8 cellular contexts compared by ENCODE assay signal in the genomic region with DNA sequence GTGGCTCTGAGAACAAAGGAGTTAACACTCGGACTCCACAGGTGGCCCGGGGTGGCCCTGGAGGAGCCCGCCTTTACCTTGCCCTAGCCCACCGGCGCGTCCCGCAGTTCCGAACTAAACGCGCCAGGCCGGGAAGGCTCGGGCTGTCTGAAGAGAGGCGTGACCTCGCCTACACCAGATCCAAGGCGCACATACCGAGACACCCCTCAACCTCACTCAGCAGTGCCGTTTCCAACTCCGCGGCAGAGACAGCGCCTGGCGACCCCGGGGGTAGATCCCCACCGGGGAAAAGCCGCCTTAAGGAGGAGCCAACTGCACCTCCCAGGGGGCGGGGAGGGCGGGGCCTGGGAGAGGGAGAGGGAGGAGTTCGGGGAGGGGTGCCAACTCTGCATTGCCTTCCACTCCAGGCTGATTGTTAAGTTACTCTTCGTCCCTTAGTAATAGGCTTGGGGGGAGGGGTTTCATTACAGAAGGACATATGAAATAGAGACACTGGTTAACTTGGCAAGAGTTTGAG. TPM values are rescaled to one million over a fixed set of nuclear protein-coding genes. Genes with fewer than 3 reads are reported as not detected.
DNase-seq lines count a peak whose midpoint lies in the region; ATAC-seq and TF ChIP-seq lines count a peak whose summit lies in the region.

A gene (minus strand): TSS at position 272 of the 517 bp plus-strand sequence. CDS start 1,408 bp downstream, outside the sequence.

- peak within 1 kb of the TSS; percentile 99 for H3K4me2 ChIP-seq in BLaER1

- H3K27me3 ChIP-seq in BLaER1: peaks cover 18% of the 10 kb centered on the region

- H3K9me3 ChIP-seq in BLaER1: no peaks in the 10 kb centered on the region

- WGBS in lower leg skin, 2 donors: 0 to 1% methylated on average over 15 to 22 of the region's 28 CpGs

- TF ChIP-seq CTCF in lower leg skin (IDR thresholded peaks at IDR 0.05): no peak

- peaks cover 56% of the 10 kb centered on the region for H3K4me1 ChIP-seq in BLaER1

- intact Hi-C loops in lower leg skin (cut with DNase I; ENCODE audit: low total_unique reads): no loop called here

- DNase-seq in NCI-H526 treated with DMSO at 0.1 percent for 48 hours (lab: John Stamatoyannopoulos, UW) (peak; percentile 87), dermis blood vessel endothelial cell (peak; percentile 93), lower leg skin (ENCODE audit: low spot score in 2 of 2) (peak; percentile 89 to 97)
- DNase-seq in activated CD4-positive, alpha-beta T cell treated with anti-CD3 and anti-CD28 coated beads, Interleukin-2, amount 50 U/mL, for 4 hours: peak; percentile 83 to 85
- DNase-seq in stimulated activated CD4-positive, alpha-beta T cell treated with anti-CD3 and anti-CD28 coated beads, Interleukin-4, amount 100 ng/mL, for 48 hours (ENCODE audit: low read depth in 2 of 2): peak; percentile 81 to 85

- H3K9ac ChIP-seq in BLaER1: peak within 1 kb of the TSS; percentile 93

- H3K27ac ChIP-seq in BLaER1: peak within 1 kb of the TSS; percentile 95

- no peak for TF ChIP-seq POLR2A in lower leg skin (IDR thresholded peaks at IDR 0.05)

- peak; percentile 51 for ATAC-seq in GM19328 (IDR thresholded peaks at IDR 0.05; ENCODE audit: unreplicated experiment)
- peak; percentile 30 for ATAC-seq in HG03469 (IDR thresholded peaks at IDR 0.05; ENCODE audit: unreplicated experiment)

- peaks cover 33% of the 10 kb centered on the region for H4K20me1 ChIP-seq in BLaER1

- H3K4me3 ChIP-seq in BLaER1: peak within 1 kb of the TSS; percentile 84
- H3K4me3 ChIP-seq in lower leg skin (ENCODE audit: low read depth, poor library complexity, severe bottlenecking): peak within 1 kb of the TSS; percentile 92

- peaks cover 15% of the 10 kb centered on the region; the same call in 1 of the 2 replicates for H3K36me3 ChIP-seq in BLaER1

RNA-seq across cellular contexts. Expression of the gene that starts here (rescaled TPM):
- total RNA-seq in dermis blood vessel endothelial cell (82.2 and 85.4 TPM in 2 replicates), lower leg skin (10 to 100 TPM; 71.4 to 96.7 (median 88.5) TPM)

Comparison
In these comparisons a context has a peak if more than half of its experiments do, and no peak if none do; other contexts are left out.
1. Peak in every context shown above with its lines: DNase-seq, ATAC-seq, H3K4me3 ChIP-seq and H3K27ac ChIP-seq.